Comparison of ENCODE assay signal across 29 cellular contexts in the genomic region with DNA sequence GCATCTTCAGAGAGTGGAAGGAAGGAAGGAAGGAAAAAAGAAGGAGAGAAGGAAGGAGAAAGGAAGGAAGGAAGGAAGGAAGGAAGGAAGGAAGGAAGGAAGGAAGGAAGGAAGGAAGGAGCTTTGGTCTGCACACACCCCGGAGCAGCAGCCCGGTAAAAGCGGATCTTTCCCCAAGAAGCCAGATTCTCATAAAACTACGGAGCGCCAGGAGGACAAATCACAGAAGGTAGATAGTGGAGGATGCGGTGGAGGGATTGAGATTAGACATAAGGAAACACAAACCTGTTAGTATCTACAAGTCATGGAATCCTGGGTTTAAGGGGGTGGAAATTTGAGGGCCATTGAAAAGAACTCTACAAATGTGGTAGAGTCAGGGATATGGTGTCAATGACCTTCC. TPM values are rescaled to one million over a fixed set of nuclear protein-coding genes. Genes with fewer than 3 reads are reported as not detected.
"Had no signal": no experiment of that assay in that cellular context is flagged by ENCODE, and none has a peak within 500 bp of the region (broad histone marks: within the 10 kb centered on the region; RNA-seq: fewer than 3 reads in every experiment).

No MANE protein-coding gene starts in this region.

- FAIRE-seq: astrocyte had no signal

- H3K4me3 Mint-ChIP-seq: activated T-cell treated with anti-CD3 and anti-CD28 coated beads, Interleukin-2, amount 50 U/mL, for 72 hours; effector memory CD8-positive, alpha-beta T cell; natural killer cell; neural progenitor cell had no signal

- H3K27me3 ChIP-seq: brain microvascular endothelial cell had no signal

- H3K4me3 ChIP-seq: heart left ventricle, neural progenitor cell, suprapubic skin, tibial artery had no signal

- DNase-seq: activated CD4-positive, alpha-beta T cell treated with anti-CD3 and anti-CD28 coated beads for 4 hours; activated CD4-positive, alpha-beta T cell treated with anti-CD3 and anti-CD28 coated beads, Interleukin-2, amount 50 U/mL, for 4 hours; activated naive CD4-positive, alpha-beta T cell treated with Interleukin-2 at 50 U/mL for 16 hours; activated T-cell treated with anti-CD3 and anti-CD28 coated beads for 4 hours; activated T-cell treated with anti-CD3 and anti-CD28 coated beads, Interleukin-2, amount 50 U/mL, for 72 hours; amniotic stem cell; brain microvascular endothelial cell; caudate nucleus; cortex of kidney; effector memory CD8-positive, alpha-beta T cell; foreskin fibroblast; heart left ventricle; midbrain; natural killer cell; occipital lobe; right cardiac atrium; stimulated activated CD4-positive, alpha-beta T cell treated with anti-CD3 and anti-CD28 coated beads, Interleukin-15, amount 100 ng/mL, for 24 hours; stimulated activated CD4-positive, alpha-beta T cell treated with anti-CD3 and anti-CD28 coated beads, Interleukin-2, amount 100 ng/mL, for 24 hours; tibial artery had no signal

- H3K4me1 ChIP-seq: heart left ventricle, parathyroid adenoma, tibial artery had no signal

- H3K4me1 Mint-ChIP-seq: natural killer cell had no signal

- H3K36me3 Mint-ChIP-seq: natural killer cell, neural progenitor cell had no signal

- ATAC-seq: activated T-cell treated with anti-CD3 and anti-CD28 coated beads, Interleukin-2, amount 50 U/mL, for 72 hours; effector memory CD8-positive, alpha-beta T cell; heart left ventricle; natural killer cell; right cardiac atrium had no signal

- H3K4me2 ChIP-seq: neural progenitor cell had no signal

- H3K27ac Mint-ChIP-seq: activated T-cell treated with anti-CD3 and anti-CD28 coated beads, Interleukin-2, amount 50 U/mL, for 72 hours; effector memory CD8-positive, alpha-beta T cell; natural killer cell; neural progenitor cell had no signal

- H3K9ac ChIP-seq: neural progenitor cell, parathyroid adenoma had no signal

- H3K9me3 ChIP-seq: heart left ventricle, suprapubic skin, tibial artery had no signal

- H3K27ac ChIP-seq: brain microvascular endothelial cell, heart left ventricle, neural progenitor cell, parathyroid adenoma, tibial artery had no signal

- H3K9me3 Mint-ChIP-seq: activated T-cell treated with anti-CD3 and anti-CD28 coated beads, Interleukin-2, amount 50 U/mL, for 72 hours; effector memory CD8-positive, alpha-beta T cell; natural killer cell; neural progenitor cell had no signal

- H2AFZ ChIP-seq: neural progenitor cell, parathyroid adenoma had no signal

- H3K79me2 ChIP-seq: parathyroid adenoma had no signal

- H3K36me3 ChIP-seq: brain microvascular endothelial cell, heart left ventricle, neural progenitor cell, suprapubic skin, tibial artery had no signal

RNA-seq across cellular contexts. Expression of gene PAX7, which starts 36.7 kb away (rescaled TPM):
- total RNA-seq: activated T-cell treated with anti-CD3 and anti-CD28 coated beads, Interleukin-2, amount 50 U/mL, for 72 hours; chondrocyte; heart left ventricle; kidney epithelial cell; natural killer cell; occipital lobe; pulmonary artery endothelial cell; right cardiac atrium; T-helper 1 cell treated with Interleukin-12 subunit alpha and Interleukin-12 subunit beta and Interleukin-4 antibody, amounts not matched to agents 30 ng/mL and 1 ng/mL, for 36 hours; ureter had no signal
- polyA plus RNA-seq: esophagus, heart left ventricle, right cardiac atrium had no signal
